17 cellular contexts compared by ENCODE assay signal in the genomic region with DNA sequence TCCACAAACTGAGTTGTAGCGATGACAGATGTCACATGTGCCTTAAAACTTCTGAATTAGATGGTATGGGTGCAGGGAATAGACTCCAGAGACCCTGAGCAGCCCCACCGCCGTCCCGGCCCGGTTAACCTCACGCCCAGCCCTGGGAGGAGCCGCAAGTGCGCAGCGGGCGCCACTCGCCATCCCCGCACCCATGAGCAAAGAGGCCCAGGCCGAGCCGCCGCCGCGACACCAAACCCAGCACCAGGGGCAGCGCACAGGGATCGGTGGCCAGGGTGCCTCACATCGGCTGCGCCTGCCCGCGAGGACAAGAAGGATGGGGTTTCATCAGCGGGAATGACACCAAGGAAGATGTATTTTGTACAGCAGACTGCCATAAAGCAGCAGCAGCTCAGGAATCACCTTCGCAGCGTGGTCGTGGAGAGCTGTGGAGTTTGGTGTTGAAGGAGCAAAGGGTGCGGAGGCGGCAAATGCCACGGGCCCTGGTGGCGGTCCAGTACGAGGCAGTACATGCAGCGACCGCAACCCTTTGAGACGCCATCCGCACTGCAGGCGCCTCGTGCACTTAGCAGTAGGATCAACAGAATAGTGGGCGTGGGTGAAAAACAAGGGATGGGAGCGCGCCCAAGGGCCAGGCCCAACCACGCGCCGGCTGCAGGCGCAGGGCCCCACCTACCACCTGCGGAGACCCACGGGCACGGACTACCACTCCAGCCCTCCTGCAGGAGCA.
"Had no signal": no experiment of that assay in that cellular context is flagged by ENCODE, and none has a peak within 500 bp of the region (broad histone marks: within the 10 kb centered on the region; RNA-seq: fewer than 3 reads in every experiment).

No MANE protein-coding gene starts in this region.

- H3K4me3 Mint-ChIP-seq: activated CD8-positive, alpha-beta T cell treated with anti-CD3 and anti-CD28 coated beads, Interleukin-2, amount 10 ng/mL, durations not matched to agents 7 days and 5 days; T-helper 1 cell treated with Interleukin-12 subunit alpha and Interleukin-12 subunit beta and Interleukin-4 antibody, amounts not matched to agents 30 μg/mL and 1 μg/mL, for 36 hours had no signal

- H3K27ac Mint-ChIP-seq: activated CD8-positive, alpha-beta T cell treated with anti-CD3 and anti-CD28 coated beads, Interleukin-2, amount 10 ng/mL, durations not matched to agents 7 days and 5 days; activated naive CD4-positive, alpha-beta T cell treated with anti-CD3 and anti-CD28 coated beads, Interleukin-2, amount 50 U/mL, for 72 hours; T-helper 1 cell treated with Interleukin-12 subunit alpha and Interleukin-12 subunit beta and Interleukin-4 antibody, amounts not matched to agents 30 μg/mL and 1 μg/mL, for 36 hours had no signal

- DNase-seq: activated CD4-positive, alpha-beta T cell treated with anti-CD3 and anti-CD28 coated beads for 48 hours; activated CD4-positive, alpha-beta T cell treated with anti-CD3 and anti-CD28 coated beads, Interleukin-2, amount 50 U/mL, for 4 hours; activated CD4-positive, CD25-positive, alpha-beta regulatory T cell treated with anti-CD3 and anti-CD28 coated beads, Interleukin-2, amount 50 U/mL, for 72 hours; activated CD8-positive, alpha-beta memory T cell treated with anti-CD3 and anti-CD28 coated beads, Interleukin-2, amount 50 U/mL, for 48 hours; activated CD8-positive, alpha-beta T cell treated with anti-CD3 and anti-CD28 coated beads, Interleukin-2, amount 10 ng/mL, durations not matched to agents 7 days and 5 days; activated naive CD4-positive, alpha-beta T cell treated with Interleukin-2 at 50 U/mL for 16 hours; activated T-cell treated with anti-CD3 and anti-CD28 coated beads, Interleukin-2, amount 50 U/mL, for 1 hour; cerebellar nuclear complex; NCI-H1092 treated with DMSO at 0.1 percent for 48 hours; NCI-H1417 treated with DMSO at 0.1 percent for 48 hours; NCI-H1694; NCI-H2029 treated with DMSO at 0.1 percent for 48 hours; NCI-H524; PC-3; SHP77 treated with DMSO at 0.1 percent for 48 hours had no signal

- H3K9me3 Mint-ChIP-seq: activated naive CD4-positive, alpha-beta T cell treated with anti-CD3 and anti-CD28 coated beads, Interleukin-2, amount 50 U/mL, for 72 hours; T-helper 1 cell treated with Interleukin-12 subunit alpha and Interleukin-12 subunit beta and Interleukin-4 antibody, amounts not matched to agents 30 μg/mL and 1 μg/mL, for 36 hours had no signal

- ATAC-seq: activated CD8-positive, alpha-beta T cell treated with anti-CD3 and anti-CD28 coated beads, Interleukin-2, amount 10 ng/mL, durations not matched to agents 7 days and 5 days; activated naive CD4-positive, alpha-beta T cell treated with anti-CD3 and anti-CD28 coated beads, Interleukin-2, amount 50 U/mL, for 72 hours; PC-3 had no signal

- H3K36me3 Mint-ChIP-seq: activated naive CD4-positive, alpha-beta T cell treated with anti-CD3 and anti-CD28 coated beads, Interleukin-2, amount 50 U/mL, for 72 hours had no signal
